In genomic region chr14:54135804-54136280, GRCh38 we compare ENCODE assay signal across 22 cellular contexts.
"Had no signal": no experiment of that assay in that cellular context is flagged by ENCODE, and none has a peak within 500 bp of the region (broad histone marks: within the 10 kb centered on the region; RNA-seq: fewer than 3 reads in every experiment).

No MANE protein-coding gene starts in this region.

- H3K27me3 ChIP-seq: dorsolateral prefrontal cortex, gastrocnemius medialis, heart right ventricle, neutrophil, sigmoid colon, stomach, transverse colon had no signal

- DNase-seq: cortex of kidney; dorsolateral prefrontal cortex; effector CD8-positive, alpha-beta T cell; gastrocnemius medialis; heart right ventricle; hypothalamus; islet precursor cell; mammary epithelial cell; mucosa of descending colon; naive thymus-derived CD8-positive, alpha-beta T cell; psoas muscle; retina; sigmoid colon; small intestine; stimulated activated CD4-positive, alpha-beta T cell treated with anti-CD3 and anti-CD28 coated beads, Interleukin-12 subunit alpha, Interleukin-12 subunit beta, amount 100 ng/mL, for 4 hours; stimulated activated naive CD4-positive, alpha-beta T cell; stomach; substantia nigra; transverse colon had no signal

- H3K4me3 ChIP-seq: dorsolateral prefrontal cortex, gastrocnemius medialis, heart right ventricle, mucosa of descending colon, psoas muscle, sigmoid colon, stomach, thoracic aorta, transverse colon had no signal

- ATAC-seq: gastrocnemius medialis; left lobe of liver; mucosa of descending colon; naive thymus-derived CD8-positive, alpha-beta T cell; psoas muscle had no signal

- H3K27ac ChIP-seq: dorsolateral prefrontal cortex, gastrocnemius medialis, heart right ventricle, neutrophil, psoas muscle, sigmoid colon, stomach, thoracic aorta, transverse colon had no signal

- H3K4me1 ChIP-seq: gastrocnemius medialis, heart right ventricle, psoas muscle, sigmoid colon, stomach, transverse colon had no signal

- H3K36me3 ChIP-seq: gastrocnemius medialis, heart right ventricle, neutrophil, sigmoid colon, stomach, thoracic aorta, transverse colon had no signal

- H3K9me3 ChIP-seq: gastrocnemius medialis, heart right ventricle, mucosa of descending colon, neutrophil, psoas muscle, sigmoid colon, stomach, thoracic aorta, transverse colon had no signal
